Comparison of ENCODE assay signal across 17 cellular contexts in genomic region chr12:50240792-50241114, GRCh38. TPM values are rescaled to one million over a fixed set of nuclear protein-coding genes. Genes with fewer than 3 reads are reported as not detected.
A peak's percentile ranks its signal among the peaks of the same experiment; 100 is the strongest.
DNase-seq lines count a peak whose midpoint lies in the region; ATAC-seq, FAIRE-seq and TF ChIP-seq lines count a peak whose summit lies in the region.
"Had no signal": no experiment of that assay in that cellular context is flagged by ENCODE, and none has a peak within 500 bp of the region (broad histone marks: within the 10 kb centered on the region; RNA-seq: fewer than 3 reads in every experiment).

No MANE protein-coding gene starts in this region.

- no peaks in the 10 kb centered on the region for H4K20me1 ChIP-seq in K562 (replicated peaks; ENCODE audit: control insufficient read depth, insufficient read depth, low read length)

- no peak overlapping the region for H2BK5ac ChIP-seq in mesenchymal stem cell (ENCODE audit: low read depth, low read length, poor library complexity, severe bottlenecking)

- H3K27ac ChIP-seq in K562 (ENCODE audit: extremely low read depth, low read depth, low read length) (0 out of 3 replicates have a peak overlapping the region, but pooled peaks have one; percentile 5), mesenchymal stem cell (ENCODE audit: low read length, poor library complexity, severe bottlenecking) (peak overlapping the region; percentile 29), suprapubic skin (peak overlapping the region; percentile 73)

- H3K4me3 Mint-ChIP-seq in HFFc6, result 0 out of 2 replicates have a peak overlapping the region, but pooled peaks have one; percentile 3
- H3K4me3 Mint-ChIP-seq: activated CD4-positive, alpha-beta memory T cell treated with anti-CD3 and anti-CD28 coated beads, Interleukin-2, amount 10 ng/mL, durations not matched to agents 7 days and 5 days; activated naive CD4-positive, alpha-beta T cell treated with anti-CD3 and anti-CD28 coated beads for 36 hours; stimulated activated naive B cell treated with anti-CD40 and anti-IgM and Interleukin-4, amounts not matched to agents 10 μg/mL and 1 μg/mL and 100 μg/mL, for 72 hours; T-helper 1 cell treated with Interleukin-12 subunit alpha and Interleukin-12 subunit beta and Interleukin-4 antibody, amounts not matched to agents 30 μg/mL and 1 μg/mL, for 36 hours had no signal

- H2BK15ac ChIP-seq in mesenchymal stem cell (ENCODE audit: low read depth, poor library complexity, severe bottlenecking), result no peak overlapping the region

- peaks cover 1% of the 10 kb centered on the region; the same call in 1 of the 2 replicates for H3K27me3 Mint-ChIP-seq in HFFc6 (ENCODE audit: insufficient read depth)
- H3K27me3 Mint-ChIP-seq: activated CD4-positive, alpha-beta memory T cell treated with anti-CD3 and anti-CD28 coated beads, Interleukin-2, amount 10 ng/mL, durations not matched to agents 7 days and 5 days had no signal

- peak overlapping the region; percentile 78 for H2AK5ac ChIP-seq in mesenchymal stem cell (ENCODE audit: low read length, severe bottlenecking)

- H3K18ac ChIP-seq in mesenchymal stem cell (ENCODE audit: low read depth in 1 of 2, low read length in 2 of 2), result peak overlapping the region; percentile 54 to 70

- no peaks in the 10 kb centered on the region for H3K9me3 Mint-ChIP-seq in HFFc6
- H3K9me3 Mint-ChIP-seq: activated CD4-positive, alpha-beta memory T cell treated with anti-CD3 and anti-CD28 coated beads, Interleukin-2, amount 10 ng/mL, durations not matched to agents 7 days and 5 days; activated naive CD4-positive, alpha-beta T cell treated with anti-CD3 and anti-CD28 coated beads for 36 hours; stimulated activated naive B cell treated with anti-CD40 and anti-IgM and Interleukin-4, amounts not matched to agents 10 μg/mL and 1 μg/mL and 100 μg/mL, for 72 hours; T-helper 1 cell treated with Interleukin-12 subunit alpha and Interleukin-12 subunit beta and Interleukin-4 antibody, amounts not matched to agents 30 μg/mL and 1 μg/mL, for 36 hours had no signal

- H3K9ac ChIP-seq in K562 (ENCODE audit: insufficient read depth in 1 of 2, low read depth in 2 of 2, low read length in 2 of 2) (no peak overlapping the region), mesenchymal stem cell (ENCODE audit: low read length) (peak overlapping the region; percentile 83)

- no peak overlapping the region for H4K8ac ChIP-seq in mesenchymal stem cell (ENCODE audit: low read length)

- H3K27ac Mint-ChIP-seq in HFFc6, result peak overlapping the region; percentile 78
- H3K27ac Mint-ChIP-seq: activated CD4-positive, alpha-beta memory T cell treated with anti-CD3 and anti-CD28 coated beads, Interleukin-2, amount 10 ng/mL, durations not matched to agents 7 days and 5 days; activated naive CD4-positive, alpha-beta T cell treated with anti-CD3 and anti-CD28 coated beads for 36 hours; stimulated activated naive B cell treated with anti-CD40 and anti-IgM and Interleukin-4, amounts not matched to agents 10 μg/mL and 1 μg/mL and 100 μg/mL, for 72 hours; T-helper 1 cell treated with Interleukin-12 subunit alpha and Interleukin-12 subunit beta and Interleukin-4 antibody, amounts not matched to agents 30 μg/mL and 1 μg/mL, for 36 hours had no signal

- no peaks in the 10 kb centered on the region for H3K79me1 ChIP-seq in mesenchymal stem cell (replicated peaks; ENCODE audit: low read length, poor library complexity, severe bottlenecking)

- peak overlapping the region; percentile 11 for H4K91ac ChIP-seq in mesenchymal stem cell (ENCODE audit: low read length)

- no peak overlapping the region for H3K14ac ChIP-seq in mesenchymal stem cell (ENCODE audit: low read length in 2 of 2)

- TF ChIP-seq RAD21 in K562 (CRISPR knock-in tag; conservative IDR thresholded peaks at IDR 0.05 in 1 of 2, IDR thresholded peaks at IDR 0.05 in 1 of 2), result no peak

- H3K4me3 ChIP-seq in K562 (no peak overlapping the region), mesenchymal stem cell (ENCODE audit: insufficient read depth in 1 of 2, low read depth in 1 of 2, low read length in 2 of 2) (peak overlapping the region in 1 of 2 experiments; percentile 39), suprapubic skin (no peak overlapping the region), H7 (ENCODE audit: insufficient read depth, low read depth, low read length) (no peak overlapping the region)

- H3K36me3 Mint-ChIP-seq in HFFc6 (ENCODE audit: low read depth), result peaks cover 16% of the 10 kb centered on the region

- H3K27me3 ChIP-seq in K562 (ENCODE audit: control insufficient read depth in 2 of 2, insufficient read depth in 2 of 2, low read length in 2 of 2) (no peaks in the 10 kb centered on the region), mesenchymal stem cell (ENCODE audit: control insufficient read depth in 1 of 2, insufficient read depth in 1 of 2, low read length in 2 of 2) (no peaks in the 10 kb centered on the region), suprapubic skin (no peaks in the 10 kb centered on the region), H7 (ENCODE audit: control insufficient read depth, insufficient read depth, low read length) (no peaks in the 10 kb centered on the region)

- peak overlapping the region; percentile 20 to 34 for H2BK12ac ChIP-seq in mesenchymal stem cell (ENCODE audit: low read length in 2 of 2)

- 0% methylated on average over 1 of the region's 1 CpG for WGBS in K562 (ENCODE audit: insufficient coverage, low coverage, missing lambda C conversion rate)
- 71% methylated on average over 1 of the region's 1 CpG for WGBS in mesenchymal stem cell
- 50% methylated on average over 1 of the region's 1 CpG for WGBS in suprapubic skin

- H3K23ac ChIP-seq in mesenchymal stem cell (ENCODE audit: low read length in 2 of 2), result no peak overlapping the region

- H3K4ac ChIP-seq in mesenchymal stem cell (ENCODE audit: low read depth in 1 of 2, low read length in 2 of 2), result peak overlapping the region in 1 of 2 experiments; percentile 54

- TF ChIP-seq POLR2A in K562 (conservative IDR thresholded peaks at IDR 0.05) (no peak), suprapubic skin (IDR thresholded peaks at IDR 0.05) (no peak)

- in situ Hi-C loops in K562 (cut with MboI), result no loop called here

- intact Hi-C loops in K562 (cut with micrococcal nuclease), result no loop called here

- no peaks in the 10 kb centered on the region for H3K79me2 ChIP-seq in K562 (ENCODE audit: control insufficient read depth, insufficient read depth, low read length)

- H2AFZ ChIP-seq in K562 (ENCODE audit: low read depth, low read length) (no peak overlapping the region), mesenchymal stem cell (ENCODE audit: low read depth, low read length) (no peak overlapping the region)

- CTCF ChIA-PET in K562 (lab: Yijun Ruan, JAX; ENCODE audit: low intra/inter-chr PET ratio), result no interaction called here

- no TSS peak for BruUV-seq in K562 (replicated peaks; lab: Mats Ljungman, UMichigan)

- FAIRE-seq in K562 (lab: Jason Lieb, UNC), result peak; percentile 74
- FAIRE-seq: keratinocyte had no signal

- H3K36me3 ChIP-seq in K562 (ENCODE audit: control insufficient read depth, insufficient read depth, low read length), result no peaks in the 10 kb centered on the region
- H3K36me3 ChIP-seq in mesenchymal stem cell (ENCODE audit: control insufficient read depth in 1 of 2, insufficient read depth in 2 of 2, low read depth in 1 of 2, low read length in 2 of 2), result peaks cover 0 to 10% of the 10 kb centered on the region in 2 experiments
- no peaks in the 10 kb centered on the region for H3K36me3 ChIP-seq in suprapubic skin
- H3K36me3 ChIP-seq in H7 (replicated peaks; ENCODE audit: control insufficient read depth, insufficient read depth, low read length), result no peaks in the 10 kb centered on the region

- no peaks in the 10 kb centered on the region for H3K9me1 ChIP-seq in K562 (ENCODE audit: control insufficient read depth, insufficient read depth, low read length)

- TF ChIP-seq CTCF in HFFc6 (IDR thresholded peaks at IDR 0.05) (no peak), K562 (IDR thresholded peaks at IDR 0.05 in 2 of 3, conservative IDR thresholded peaks at IDR 0.05 in 1 of 3; ENCODE audit: insufficient read depth in 2 of 3, low read depth in 1 of 3, low read length in 3 of 3) (no peak), suprapubic skin (IDR thresholded peaks at IDR 0.05) (no peak)

- peak; percentile 13; the same call in 1 of the 2 replicates for TF ChIP-seq EP300 in K562 (IDR thresholded peaks at IDR 0.05; ENCODE audit: low read length)
- TF ChIP-seq EP300 in suprapubic skin (IDR thresholded peaks at IDR 0.05), result no peak

- peak; percentile 41 for ATAC-seq in K562
- ATAC-seq in SK-N-SH treated with all-trans-retinoic acid at 6 μM for 48 hours, result no peak
- ATAC-seq in GM21528 (IDR thresholded peaks at IDR 0.05; ENCODE audit: low FRiP score, unreplicated experiment), result no peak
- ATAC-seq in HG02884 (IDR thresholded peaks at IDR 0.05; ENCODE audit: unreplicated experiment), result no peak
- ATAC-seq: stimulated activated naive B cell treated with anti-CD40 and anti-IgM and Interleukin-4, amounts not matched to agents 10 μg/mL and 1 μg/mL and 100 μg/mL, for 72 hours had no signal

- POLR2A ChIA-PET in K562 (lab: Yijun Ruan, JAX), result interaction anchor here (1.0 to 1.9 kb wide), 3 partner anchors 10 to 18 kb away, joined by 3 to 8 read pairs (median 7); no protein-coding TSS in a partner anchor

- H3K4me1 ChIP-seq in K562 (replicated peaks in 1 of 2; ENCODE audit: control insufficient read depth in 2 of 2, insufficient read depth in 2 of 2, low read length in 2 of 2) (peaks cover 26 to 39% of the 10 kb centered on the region in 2 experiments), mesenchymal stem cell (ENCODE audit: control insufficient read depth, insufficient read depth, low read depth, low read length) (peaks cover 7% of the 10 kb centered on the region), suprapubic skin (peaks cover 40% of the 10 kb centered on the region)

- H3K4me1 Mint-ChIP-seq in HFFc6 (ENCODE audit: low read depth), result peaks cover 55% of the 10 kb centered on the region

- no peak for DNase-seq in HFFc6
- DNase-seq in K562 (ENCODE audit: extremely low read depth in 1 of 4, low spot score in 3 of 4), result peak in 1 of 4 experiments; percentile 49
- peak; percentile 17 for DNase-seq in mesenchymal stem cell
- DNase-seq in suprapubic skin (ENCODE audit: low spot score in 2 of 2), result no peak
- no peak for DNase-seq in H7
- DNase-seq: activated CD4-positive, alpha-beta memory T cell treated with anti-CD3 and anti-CD28 coated beads, Interleukin-2, amount 10 ng/mL, durations not matched to agents 7 days and 5 days; activated naive CD4-positive, alpha-beta T cell treated with anti-CD3 and anti-CD28 coated beads for 36 hours; foreskin melanocyte; GF-D8; Karpas-422; stimulated activated CD4-positive, alpha-beta T cell treated with anti-CD3 and anti-CD28 coated beads, Interleukin-2, amount 100 ng/mL, for 24 hours; stimulated activated naive B cell treated with anti-CD40 and anti-IgM and Interleukin-4, amounts not matched to agents 10 μg/mL and 1 μg/mL and 100 μg/mL, for 72 hours had no signal

- peak overlapping the region; percentile 33; the same call in 1 of the 2 replicates for H3K4me2 ChIP-seq in K562 (ENCODE audit: insufficient read depth, low read length)
- no peak overlapping the region for H3K4me2 ChIP-seq in mesenchymal stem cell (ENCODE audit: low read length, poor library complexity, severe bottlenecking)

- H2BK120ac ChIP-seq in mesenchymal stem cell (ENCODE audit: low read depth, low read length), result no peak overlapping the region

- H3K9me3 ChIP-seq in K562 (replicated peaks; ENCODE audit: control insufficient read depth, insufficient read depth, low read depth, low read length) (no peaks in the 10 kb centered on the region), mesenchymal stem cell (ENCODE audit: control insufficient read depth, low read length) (no peaks in the 10 kb centered on the region), suprapubic skin (no peaks in the 10 kb centered on the region)

RNA-seq across cellular contexts. Expression of gene LIMA1, which starts 42.6 kb away (rescaled TPM):
- total RNA-seq in HFFc6 (2021; fragmentation: NEBNext Ultra II Directional; extraction: Animal tissue kit (Norgen Biotek cat#: 25700)), result 100 to 1,000 TPM; 259 to 335 (median 298) TPM
- total RNA-seq in K562 (2011; cell fraction: chromatin; rRNA removed; ENCODE audit: low replicate concordance), result 69.0 and 93.4 TPM in 2 replicates
- total RNA-seq in K562 (2011; cell fraction: nucleolus; rRNA removed), result 30.0 and 30.2 TPM in 2 replicates
- total RNA-seq in K562 (2011; cell fraction: nucleoplasm; rRNA removed), result 42.2 and 56.2 TPM in 2 replicates
- total RNA-seq in K562 (2014; rRNA removed), result 24.7 and 28.3 TPM in 2 replicates
- 31.5 and 41.1 TPM in 2 replicates for total RNA-seq in K562 (2014; rRNA removed; fragmentation: Illumina TruSeq; extraction: Trizol)
- 22.5 and 24.4 TPM in 2 replicates for total RNA-seq in K562 (2015; rRNA removed; fragmentation: Illumina TruSeq; extraction: Trizol)
- total RNA-seq in K562 (2021), result 22.7 and 24.2 TPM in 2 replicates
- polyA plus RNA-seq in K562 (2011; rRNA removed), result 24.0 and 37.8 TPM in 2 replicates
- polyA plus RNA-seq in K562 (2011; cell fraction: cytosol; rRNA removed), result 8.2 and 9.2 TPM in 2 replicates
- 21.7 and 22.5 TPM in 2 replicates for polyA plus RNA-seq in K562 (2011; cell fraction: nucleus; rRNA removed)
- polyA plus RNA-seq in K562 (2012), result 16.3 and 16.8 TPM in 2 replicates
- polyA plus RNA-seq in K562 (2014; fragmentation: Illumina TruSeq; extraction: Trizol), result 34.0 and 37.0 TPM in 2 replicates
- 10 to 100 TPM; 20.2 to 23.7 TPM for polyA plus RNA-seq in K562 (2014; fragmentation: Nextera tagmentation; extraction: Ambion mirVana)
- 24.8 and 27.3 TPM in 2 replicates for polyA plus RNA-seq in K562 (2014; rRNA removed)
- polyA minus RNA-seq in K562 (2011; rRNA and poly(A)+ RNA removed), result 31.8 and 43.7 TPM in 2 replicates
- 12.8 and 24.0 TPM in 2 replicates for polyA minus RNA-seq in K562 (2011; cell fraction: cytosol; rRNA and poly(A)+ RNA removed)
- 12.5 and 22.5 TPM in 2 replicates for polyA minus RNA-seq in K562 (2011; cell fraction: nucleus; rRNA and poly(A)+ RNA removed)
- polyA plus RNA-seq in mesenchymal stem cell (2013, experiment 1 of 2), result 78.9 TPM
- 77.4 TPM for polyA plus RNA-seq in mesenchymal stem cell (2013, experiment 2 of 2)
- total RNA-seq in suprapubic skin, result 100 to 1,000 TPM in 1 of 4 donors, 10 to 100 TPM in 3; 66.6 to 105 (median 89.6) TPM
- 34.0 and 53.2 TPM in 2 replicates for total RNA-seq in H7 (2014; rRNA removed; shearing (Covaris generic))

Comparison
In these comparisons a context has a peak if more than half of its experiments do, and no peak if none do; other contexts are left out.
1. H3K27ac ChIP-seq: peak in every context shown above with its lines; median percentile 73 in suprapubic skin; 29 in mesenchymal stem cell; 5 in K562.